Comparison of ENCODE assay signal across 1 cellular context in genomic region chr15:88859550-88859949, GRCh38.
TF ChIP-seq lines count a peak whose summit lies in the region.

No MANE protein-coding gene starts in this region.

TF ChIP-seq in H1, 55 proteins besides CTCF, POLR2A, EP300 and RAD21:
- TF ChIP-seq SIRT6 (IDR thresholded peaks at IDR 0.05; ENCODE audit: low read length) (no peak), POLR2AphosphoS5 (IDR thresholded peaks at IDR 0.05; ENCODE audit: low read depth, low read length) (no peak), CTBP2 (IDR thresholded peaks at IDR 0.05; ENCODE audit: borderline replicate concordance, insufficient read depth, insufficient read length, low read length) (no peak), RFX5 (IDR thresholded peaks at IDR 0.05; ENCODE audit: borderline replicate concordance, low read depth, low read length) (no peak), NANOG (IDR thresholded peaks at IDR 0.05; ENCODE audit: insufficient read depth, low read depth, low read length, poor library complexity, severe bottlenecking) (no peak), EGR1 (IDR thresholded peaks at IDR 0.05; ENCODE audit: borderline replicate concordance, low read depth, low read length) (no peak), TAF7 (optimal IDR thresholded peaks at IDR 0.05; ENCODE audit: borderline replicate concordance, low read depth, low read length) (no peak), PHF8 (conservative IDR thresholded peaks at IDR 0.05; ENCODE audit: low read depth, low read length) (no peak), CHD7 (IDR thresholded peaks at IDR 0.05; ENCODE audit: insufficient replicate concordance, low read length) (no peak), SIN3A (conservative IDR thresholded peaks at IDR 0.05 in 1 of 2, IDR thresholded peaks at IDR 0.05 in 1 of 2; ENCODE audit: low read depth in 1 of 2, low read length in 2 of 2) (no peak), BACH1 (IDR thresholded peaks at IDR 0.05; ENCODE audit: low read length) (no peak), RBBP5 (IDR thresholded peaks at IDR 0.05; ENCODE audit: borderline replicate concordance, low read depth, low read length) (no peak), SIX5 (IDR thresholded peaks at IDR 0.05; ENCODE audit: low read depth, low read length) (no peak), SAP30 (IDR thresholded peaks at IDR 0.05; ENCODE audit: insufficient read depth, insufficient replicate concordance, low read length) (no peak), HDAC2 (IDR thresholded peaks at IDR 0.05; ENCODE audit: borderline replicate concordance in 1 of 2, low read depth in 2 of 2, low read length in 2 of 2) (no peak), USF2 (IDR thresholded peaks at IDR 0.05; ENCODE audit: low read length) (no peak), SP4 (IDR thresholded peaks at IDR 0.05; ENCODE audit: low read length) (no peak), ATF2 (IDR thresholded peaks at IDR 0.05; ENCODE audit: low read length) (no peak)
